8 cellular contexts compared by ENCODE assay signal in genomic region chr16:80802902-80803301, GRCh38. TPM values are rescaled to one million over a fixed set of nuclear protein-coding genes. Genes with fewer than 3 reads are reported as not detected.
DNase-seq lines count a peak whose midpoint lies in the region; ATAC-seq and TF ChIP-seq lines count a peak whose summit lies in the region.

No MANE protein-coding gene starts in this region.

- peak overlapping the region; percentile 68 for H3K4me2 ChIP-seq in BLaER1
- no peak overlapping the region for H3K4me2 ChIP-seq in IMR-90 (ENCODE audit: low read depth, low read length)

- peak overlapping the region; percentile 4; the same call in 1 of the 2 replicates for H2AK5ac ChIP-seq in IMR-90 (ENCODE audit: low read depth, low read length)

- CTCF ChIA-PET in IMR-90 (lab: Yijun Ruan, JAX) = no interaction called here

- H4K5ac ChIP-seq in IMR-90 (ENCODE audit: low read depth, low read length) = no peak overlapping the region

- H2BK120ac ChIP-seq in IMR-90 (ENCODE audit: low read depth, low read length) = no peak overlapping the region

- no peak overlapping the region for H2AK9ac ChIP-seq in IMR-90 (replicated peaks; ENCODE audit: low read depth, low read length, poor library complexity)

- TF ChIP-seq CTCF in IMR-90 (conservative IDR thresholded peaks at IDR 0.05; ENCODE audit: low read depth, low read length) = no peak
- no peak for TF ChIP-seq CTCF in coronary artery (IDR thresholded peaks at IDR 0.05)

- TF ChIP-seq POLR2A in IMR-90 (IDR thresholded peaks at IDR 0.05; ENCODE audit: low read depth, low read length) (no peak), erythroblast (IDR thresholded peaks at IDR 0.05; ENCODE audit: low read length) (no peak)

- peaks cover 0 to 10% of the 10 kb centered on the region in 2 experiments; a peak in 1 of 4 replicates for H3K79me1 ChIP-seq in IMR-90 (ENCODE audit: low read depth in 1 of 2, low read length in 2 of 2)

- no peaks in the 10 kb centered on the region for H3K36me3 ChIP-seq in BLaER1
- H3K36me3 ChIP-seq in IMR-90 (ENCODE audit: control insufficient read depth, insufficient read depth, low read length) = no peaks in the 10 kb centered on the region

- peak overlapping the region; percentile 90 for H3K4me3 Mint-ChIP-seq in natural killer cell treated with Interleukin-12 subunit alpha and Interleukin-12 subunit beta and Interleukin-15 and Interleukin-18, amount 100 ng/mL, for 72 hours

- DNase-seq in IMR-90 (no peak), coronary artery (ENCODE audit: low spot score) (no peak), NCI-H524 treated with DMSO at 0.1 percent for 48 hours (lab: John Stamatoyannopoulos, UW) (no peak), cortex of kidney (lab: John Stamatoyannopoulos, UW) (no peak), erythroblast (lab: John Stamatoyannopoulos, UW) (no peak)
- no peak for DNase-seq in natural killer cell treated with Interleukin-12 subunit alpha and Interleukin-12 subunit beta and Interleukin-15 and Interleukin-18, amount 100 ng/mL, for 72 hours (ENCODE audit: low spot score)

- no peak overlapping the region for H2BK20ac ChIP-seq in IMR-90 (ENCODE audit: low read depth, low read length)

- H3K27me3 ChIP-seq in BLaER1 = no peaks in the 10 kb centered on the region
- no peaks in the 10 kb centered on the region for H3K27me3 ChIP-seq in IMR-90 (ENCODE audit: control insufficient read depth, insufficient read depth, low read length)

- H4K91ac ChIP-seq in IMR-90 (ENCODE audit: insufficient read depth, low read depth, low read length) = no peak overlapping the region

- 83% methylated on average over 2 of the region's 7 CpGs; no CpG with 5 or more reads in 1 of the 2 experiments for WGBS in IMR-90 (ENCODE audit: extremely low coverage in 2 of 2, insufficient read length in 1 of 2), 2 experiments

- H3K4me1 ChIP-seq in BLaER1 (peaks cover 37% of the 10 kb centered on the region), IMR-90 (ENCODE audit: control insufficient read depth, insufficient read depth, low read length) (no peaks in the 10 kb centered on the region; the same call in 1 of the 2 replicates)

- H3K9ac ChIP-seq in BLaER1 = 0 out of 2 replicates have a peak overlapping the region, but pooled peaks have one; percentile 10
- H3K9ac ChIP-seq in IMR-90 (ENCODE audit: low read depth, low read length) = no peak overlapping the region

- peaks cover 17% of the 10 kb centered on the region; the same call in 1 of the 2 replicates for H4K20me1 ChIP-seq in BLaER1
- H4K20me1 ChIP-seq in IMR-90 (ENCODE audit: insufficient read depth, low read length) = no peaks in the 10 kb centered on the region

- peak overlapping the region in 1 of 2 donors; percentile 51 for H3K27ac Mint-ChIP-seq in natural killer cell treated with Interleukin-12 subunit alpha and Interleukin-12 subunit beta and Interleukin-15 and Interleukin-18, amount 100 ng/mL, for 72 hours

- ATAC-seq in IMR-90 (ENCODE audit: low read depth) (no peak), HG02938 (IDR thresholded peaks at IDR 0.05; ENCODE audit: unreplicated experiment) (no peak)
- no peak for ATAC-seq in natural killer cell treated with Interleukin-12 subunit alpha and Interleukin-12 subunit beta and Interleukin-15 and Interleukin-18, amount 100 ng/mL, for 72 hours

- H3K56ac ChIP-seq in IMR-90 (ENCODE audit: extremely low read depth, insufficient read depth, low read length) = no peak overlapping the region

- no peak overlapping the region for H3K14ac ChIP-seq in IMR-90 (replicated peaks; ENCODE audit: low read depth, low read length)

- H2AFZ ChIP-seq in IMR-90 (replicated peaks; ENCODE audit: low read length, poor library complexity) = peak overlapping the region; percentile 12

- no peak overlapping the region for H3K4ac ChIP-seq in IMR-90 (ENCODE audit: low read depth, low read length)

- H3K9me3 Mint-ChIP-seq in natural killer cell treated with Interleukin-12 subunit alpha and Interleukin-12 subunit beta and Interleukin-15 and Interleukin-18, amount 100 ng/mL, for 72 hours = no peaks in the 10 kb centered on the region

- H3K36me3 Mint-ChIP-seq in natural killer cell treated with Interleukin-12 subunit alpha and Interleukin-12 subunit beta and Interleukin-15 and Interleukin-18, amount 100 ng/mL, for 72 hours = peaks cover 4% of the 10 kb centered on the region

- peaks cover 7 to 34% of the 10 kb centered on the region in 2 donors for H3K27me3 Mint-ChIP-seq in natural killer cell treated with Interleukin-12 subunit alpha and Interleukin-12 subunit beta and Interleukin-15 and Interleukin-18, amount 100 ng/mL, for 72 hours

- in situ Hi-C loops in IMR-90 (cut with MboI; ENCODE audit: low sequenced_read_pairs) = loop anchor here (25.0 kb wide), 1 partner anchor 266 kb away; the partner anchor contains the start of gene DYNLRB2

- no peak overlapping the region for H4K8ac ChIP-seq in IMR-90 (ENCODE audit: low read depth in 2 of 2, low read length in 2 of 2)

- BruUV-seq in IMR-90 (replicated peaks; lab: Mats Ljungman, UMichigan) = no TSS peak

- dilution Hi-C loops in IMR-90 (cut with HindIII; ENCODE audit: low sequenced_read_pairs, unreplicated experiment) = no loop called here

- intact Hi-C loops in IMR-90 (cut with micrococcal nuclease) = no loop called here

- H3K9me3 ChIP-seq in BLaER1 (no peaks in the 10 kb centered on the region; the same call in 1 of the 2 replicates), IMR-90 (ENCODE audit: control insufficient read depth, insufficient read depth, low read length) (no peaks in the 10 kb centered on the region)

- H3K9me1 ChIP-seq in IMR-90 (ENCODE audit: insufficient read depth, low read length) = peaks cover 13% of the 10 kb centered on the region; the same call in 1 of the 2 replicates

- H3K4me3 ChIP-seq in BLaER1 = peak overlapping the region; percentile 84
- H3K4me3 ChIP-seq in IMR-90 (ENCODE audit: insufficient read depth, low read depth, low read length) = peak overlapping the region; percentile 7; the same call in 1 of the 2 replicates
- H3K4me3 ChIP-seq in coronary artery = peak overlapping the region; percentile 95

- H2BK5ac ChIP-seq in IMR-90 (ENCODE audit: low read depth, low read length, poor library complexity, severe bottlenecking) = no peak overlapping the region

- no peak overlapping the region for H3K18ac ChIP-seq in IMR-90 (ENCODE audit: low read depth, low read length)

- no peak overlapping the region for H2BK15ac ChIP-seq in IMR-90 (ENCODE audit: low read depth, low read length)

- H3K27ac ChIP-seq in BLaER1 (no peak overlapping the region), IMR-90 (ENCODE audit: insufficient read depth, low read length) (no peak overlapping the region), coronary artery (no peak overlapping the region)

- no peak for TF ChIP-seq RAD21 in IMR-90 (IDR thresholded peaks at IDR 0.05; ENCODE audit: low read length)

- POLR2A ChIA-PET in IMR-90 (lab: Charles Lee; ENCODE audit: unreplicated experiment) = no interaction called here

- peaks cover 16 to 30% of the 10 kb centered on the region in 2 donors for H3K4me1 Mint-ChIP-seq in natural killer cell treated with Interleukin-12 subunit alpha and Interleukin-12 subunit beta and Interleukin-15 and Interleukin-18, amount 100 ng/mL, for 72 hours (ENCODE audit: low read depth in 2 of 2)

- no peak overlapping the region for H3K23ac ChIP-seq in IMR-90 (ENCODE audit: low read depth, low read length)

TF ChIP-seq in IMR-90, 13 proteins besides CTCF, POLR2A, EP300 and RAD21:
- TF ChIP-seq ELK1 (IDR thresholded peaks at IDR 0.05; ENCODE audit: borderline replicate concordance, low read depth, low read length) (no peak), CEBPB (IDR thresholded peaks at IDR 0.05; ENCODE audit: low read depth, low read length) (no peak), RCOR1 (IDR thresholded peaks at IDR 0.05; ENCODE audit: insufficient replicate concordance, low read length) (no peak), FOS (IDR thresholded peaks at IDR 0.05; ENCODE audit: low read depth, low read length) (no peak), USF2 (IDR thresholded peaks at IDR 0.05; ENCODE audit: low read depth, low read length) (no peak), BHLHE40 (IDR thresholded peaks at IDR 0.05; ENCODE audit: low read depth, low read length) (no peak), CHD1 (IDR thresholded peaks at IDR 0.05; ENCODE audit: low read depth, low read length) (no peak), RFX5 (IDR thresholded peaks at IDR 0.05; ENCODE audit: low read depth, low read length) (no peak), NFE2L2 (IDR thresholded peaks at IDR 0.05; ENCODE audit: low read depth, low read length) (no peak), MAZ (IDR thresholded peaks at IDR 0.05; ENCODE audit: borderline replicate concordance, low read depth, low read length) (no peak), SMC3 (IDR thresholded peaks at IDR 0.05; ENCODE audit: low read depth, low read length) (no peak), MAFK (IDR thresholded peaks at IDR 0.05; ENCODE audit: low read depth, low read length) (no peak), MXI1 (IDR thresholded peaks at IDR 0.05; ENCODE audit: borderline replicate concordance, low read depth, low read length) (no peak)

RNA-seq across cellular contexts. Expression of gene CDYL2, which starts 1.5 kb away (rescaled TPM):
- 3.9 and 4.4 TPM in 2 replicates for total RNA-seq in IMR-90 (2012; rRNA removed)
- 0.93 and 1.2 TPM in 2 replicates for polyA plus RNA-seq in IMR-90 (2012; rRNA removed)
- 0.40 and 0.66 TPM in 2 replicates for polyA plus RNA-seq in IMR-90 (2012; cell fraction: cytosol; rRNA removed)
- 0.91 and 1.8 TPM in 2 replicates for polyA plus RNA-seq in IMR-90 (2012; cell fraction: nucleus; rRNA removed; ENCODE audit: low replicate concordance)
- 100 to 1,000 TPM in 1 of 2 donors, 10 to 100 TPM in 1; 15.8 to 114 TPM for total RNA-seq in natural killer cell treated with Interleukin-12 subunit alpha and Interleukin-12 subunit beta and Interleukin-15 and Interleukin-18, amount 100 ng/mL, for 72 hours

Comparison
In these comparisons a context has a peak if more than half of its experiments do, and no peak if none do; other contexts are left out.
1. H3K4me3 ChIP-seq: peak in every context shown above with its lines; median percentile 95 in coronary artery; 84 in BLaER1; 7 in IMR-90.